In genomic region chr10:119445311-119445934, GRCh38 we compare ENCODE assay signal across 8 cellular contexts.
DNase-seq lines count a peak whose midpoint lies in the region; ATAC-seq and TF ChIP-seq lines count a peak whose summit lies in the region.

No MANE protein-coding gene starts in this region.

- H3K4me3 Mint-ChIP-seq in chondrocyte (ENCODE audit: unreplicated experiment), result no peak overlapping the region

- 0 out of 2 replicates have a peak overlapping the region, but pooled peaks have one; percentile 18 for H3K4me2 ChIP-seq in DND-41 (ENCODE audit: insufficient read depth, low read length)

- ATAC-seq in DND-41 (ENCODE audit: insufficient read depth, low read depth), result peak; percentile 66
- ATAC-seq in left lobe of liver, result peak; percentile 95
- no peak for ATAC-seq in GM21528 (IDR thresholded peaks at IDR 0.05; ENCODE audit: low FRiP score, unreplicated experiment)

- CTCF ChIA-PET in HEK293 (lab: Yijun Ruan, JAX), result interaction anchor here (0.5 to 6.9 kb wide), 38 partner anchors 9 to 1020 kb away, joined by 3 to 64 read pairs (median 4); partner anchors contain the start of genes GRK5 and PRDX3

- H3K9ac ChIP-seq in DND-41 (ENCODE audit: low read depth, low read length), result no peak overlapping the region

- TF ChIP-seq CTCF in DND-41 (IDR thresholded peaks at IDR 0.05; ENCODE audit: borderline replicate concordance, extremely low read depth, low read length, poor library complexity, severe bottlenecking) (peak; percentile 95), HEK293 (tag by site-specific recombination; IDR thresholded peaks at IDR 0.05) (peak; percentile 86), chondrocyte (IDR thresholded peaks at IDR 0.05) (peak; percentile 95)

- H2AFZ ChIP-seq in DND-41 (ENCODE audit: low read depth, low read length), result peak overlapping the region; percentile 63

- no peak overlapping the region for H3K27ac Mint-ChIP-seq in chondrocyte (ENCODE audit: unreplicated experiment)

- H3K27me3 ChIP-seq in DND-41 (ENCODE audit: insufficient read depth, low read length, poor library complexity), result no peaks in the 10 kb centered on the region

- no peaks in the 10 kb centered on the region for H3K79me2 ChIP-seq in DND-41 (ENCODE audit: insufficient read depth, low read length)

- no peaks in the 10 kb centered on the region for H3K9me3 Mint-ChIP-seq in chondrocyte (ENCODE audit: low read depth)

- H3K4me3 ChIP-seq in DND-41 (ENCODE audit: low read depth in 1 of 2, low read length in 2 of 2) (no peak overlapping the region), HEK293 (ENCODE audit: low read depth, low read length) (no peak overlapping the region)

- H3K4me1 ChIP-seq in DND-41 (ENCODE audit: insufficient read depth, low read length), result peaks cover 13% of the 10 kb centered on the region
- H3K4me1 ChIP-seq in HEK293 (ENCODE audit: control insufficient read depth, insufficient read depth, low read length), result no peaks in the 10 kb centered on the region

- H4K20me1 ChIP-seq in DND-41 (ENCODE audit: insufficient read depth, low read length), result peaks cover 3% of the 10 kb centered on the region; the same call in 1 of the 2 replicates

- peak overlapping the region; percentile 75 for H3K27ac ChIP-seq in DND-41 (ENCODE audit: low read length)
- H3K27ac ChIP-seq in HEK293 (ENCODE audit: extremely low read depth, low read depth, low read length), result 0 out of 2 replicates have a peak overlapping the region, but pooled peaks have one; percentile 4

- H3K36me3 Mint-ChIP-seq in chondrocyte (ENCODE audit: low read depth), result peaks cover 6% of the 10 kb centered on the region

- H3K36me3 ChIP-seq in DND-41 (ENCODE audit: insufficient read depth, low read length), result peaks cover 20% of the 10 kb centered on the region
- no peaks in the 10 kb centered on the region for H3K36me3 ChIP-seq in HEK293 (ENCODE audit: control insufficient read depth in 2 of 2, insufficient read depth in 1 of 2, low read length in 2 of 2)

- no peaks in the 10 kb centered on the region for H3K27me3 Mint-ChIP-seq in chondrocyte (ENCODE audit: low read depth)

- peaks cover 19% of the 10 kb centered on the region for H3K4me1 Mint-ChIP-seq in chondrocyte (ENCODE audit: low read depth)

- no peaks in the 10 kb centered on the region for H3K9me3 ChIP-seq in DND-41 (ENCODE audit: insufficient read depth, low read length, severe bottlenecking)
- H3K9me3 ChIP-seq in HEK293 (ENCODE audit: control insufficient read depth, insufficient read depth, low read depth, low read length), result no peaks in the 10 kb centered on the region

- peak; percentile 87 for DNase-seq in DND-41
- peak; percentile 72 for DNase-seq in NCI-H2227 (lab: John Stamatoyannopoulos, UW; ENCODE audit: unreplicated experiment)
- peak; percentile 83 to 87 for DNase-seq in activated CD4-positive, alpha-beta T cell treated with anti-CD3 and anti-CD28 coated beads for 24 hours (ENCODE audit: low read depth in 2 of 2)
- no peak for DNase-seq in chondrocyte (ENCODE audit: low spot score)
- DNase-seq in left lobe of liver (ENCODE audit: low spot score), result peak; percentile 84
- peak; percentile 88 for DNase-seq in stimulated activated CD4-positive, alpha-beta T cell treated with anti-CD3 and anti-CD28 coated beads, Interleukin-4, amount 100 ng/mL, for 24 hours

- POLR2A ChIA-PET in HEK293 (lab: Yijun Ruan, JAX), result interaction anchor here (0.6 to 1.0 kb wide), 3 partner anchors 12 to 246 kb away, joined by 3 to 8 read pairs (median 3); no protein-coding TSS in a partner anchor

TF ChIP-seq in HEK293, 187 proteins besides CTCF, POLR2A, EP300 and RAD21 (continues in another document):
- TF ChIP-seq, protein P1, sequence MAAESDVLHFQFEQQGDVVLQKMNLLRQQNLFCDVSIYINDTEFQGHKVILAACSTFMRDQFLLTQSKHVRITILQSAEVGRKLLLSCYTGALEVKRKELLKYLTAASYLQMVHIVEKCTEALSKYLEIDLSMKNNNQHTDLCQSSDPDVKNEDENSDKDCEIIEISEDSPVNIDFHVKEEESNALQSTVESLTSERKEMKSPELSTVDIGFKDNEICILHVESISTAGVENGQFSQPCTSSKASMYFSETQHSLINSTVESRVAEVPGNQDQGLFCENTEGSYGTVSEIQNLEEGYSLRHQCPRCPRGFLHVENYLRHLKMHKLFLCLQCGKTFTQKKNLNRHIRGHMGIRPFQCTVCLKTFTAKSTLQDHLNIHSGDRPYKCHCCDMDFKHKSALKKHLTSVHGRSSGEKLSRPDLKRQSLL (tag by site-specific recombination; IDR thresholded peaks at IDR 0.05), result no peak
- TF ChIP-seq PRDM10 (tag by site-specific recombination; IDR thresholded peaks at IDR 0.05) (peak; percentile 18; the same call in 1 of the 2 replicates), ZNF76 (tag by site-specific recombination; IDR thresholded peaks at IDR 0.05; ENCODE audit: borderline replicate concordance, low read depth) (no peak), ZNF335 (tag by site-specific recombination; conservative IDR thresholded peaks at IDR 0.05) (no peak), ZNF654 (tag by site-specific recombination; IDR thresholded peaks at IDR 0.05; ENCODE audit: low read depth) (peak; percentile 57), TCF7L2 (IDR thresholded peaks at IDR 0.05; ENCODE audit: borderline replicate concordance, low read depth, low read length) (no peak), ZNF513 (tag by site-specific recombination; IDR thresholded peaks at IDR 0.05) (no peak), ZFP37 (tag by site-specific recombination; IDR thresholded peaks at IDR 0.05) (peak; percentile 58; the same call in 1 of the 2 replicates), EGR2 (tag by site-specific recombination; IDR thresholded peaks at IDR 0.05; ENCODE audit: low read depth) (peak; percentile 66), ZNF302 (tag by site-specific recombination; IDR thresholded peaks at IDR 0.05; ENCODE audit: low read depth) (no peak), ZNF514 (tag by site-specific recombination; IDR thresholded peaks at IDR 0.05) (no peak), ZNF2 (tag by site-specific recombination; IDR thresholded peaks at IDR 0.05) (0 out of 2 replicates have a peak, but pooled peaks have one; percentile 20), ZNF548 (tag by site-specific recombination; IDR thresholded peaks at IDR 0.05) (no peak), ZNF624 (tag by site-specific recombination; IDR thresholded peaks at IDR 0.05) (no peak), MZF1 (tag by site-specific recombination; IDR thresholded peaks at IDR 0.05; ENCODE audit: borderline replicate concordance) (no peak), FEZF1 (tag by site-specific recombination; IDR thresholded peaks at IDR 0.05) (no peak), PRDM1 (tag by site-specific recombination; IDR thresholded peaks at IDR 0.05) (no peak)
- TF ChIP-seq, protein P2, sequence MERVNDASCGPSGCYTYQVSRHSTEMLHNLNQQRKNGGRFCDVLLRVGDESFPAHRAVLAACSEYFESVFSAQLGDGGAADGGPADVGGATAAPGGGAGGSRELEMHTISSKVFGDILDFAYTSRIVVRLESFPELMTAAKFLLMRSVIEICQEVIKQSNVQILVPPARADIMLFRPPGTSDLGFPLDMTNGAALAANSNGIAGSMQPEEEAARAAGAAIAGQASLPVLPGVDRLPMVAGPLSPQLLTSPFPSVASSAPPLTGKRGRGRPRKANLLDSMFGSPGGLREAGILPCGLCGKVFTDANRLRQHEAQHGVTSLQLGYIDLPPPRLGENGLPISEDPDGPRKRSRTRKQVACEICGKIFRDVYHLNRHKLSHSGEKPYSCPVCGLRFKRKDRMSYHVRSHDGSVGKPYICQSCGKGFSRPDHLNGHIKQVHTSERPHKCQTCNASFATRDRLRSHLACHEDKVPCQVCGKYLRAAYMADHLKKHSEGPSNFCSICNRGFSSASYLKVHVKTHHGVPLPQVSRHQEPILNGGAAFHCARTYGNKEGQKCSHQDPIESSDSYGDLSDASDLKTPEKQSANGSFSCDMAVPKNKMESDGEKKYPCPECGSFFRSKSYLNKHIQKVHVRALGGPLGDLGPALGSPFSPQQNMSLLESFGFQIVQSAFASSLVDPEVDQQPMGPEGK (tag by site-specific recombination; IDR thresholded peaks at IDR 0.05), result 0 out of 2 replicates have a peak, but pooled peaks have one; percentile 25
